ENCODE assay signal across 1 cellular context in the genomic region with DNA sequence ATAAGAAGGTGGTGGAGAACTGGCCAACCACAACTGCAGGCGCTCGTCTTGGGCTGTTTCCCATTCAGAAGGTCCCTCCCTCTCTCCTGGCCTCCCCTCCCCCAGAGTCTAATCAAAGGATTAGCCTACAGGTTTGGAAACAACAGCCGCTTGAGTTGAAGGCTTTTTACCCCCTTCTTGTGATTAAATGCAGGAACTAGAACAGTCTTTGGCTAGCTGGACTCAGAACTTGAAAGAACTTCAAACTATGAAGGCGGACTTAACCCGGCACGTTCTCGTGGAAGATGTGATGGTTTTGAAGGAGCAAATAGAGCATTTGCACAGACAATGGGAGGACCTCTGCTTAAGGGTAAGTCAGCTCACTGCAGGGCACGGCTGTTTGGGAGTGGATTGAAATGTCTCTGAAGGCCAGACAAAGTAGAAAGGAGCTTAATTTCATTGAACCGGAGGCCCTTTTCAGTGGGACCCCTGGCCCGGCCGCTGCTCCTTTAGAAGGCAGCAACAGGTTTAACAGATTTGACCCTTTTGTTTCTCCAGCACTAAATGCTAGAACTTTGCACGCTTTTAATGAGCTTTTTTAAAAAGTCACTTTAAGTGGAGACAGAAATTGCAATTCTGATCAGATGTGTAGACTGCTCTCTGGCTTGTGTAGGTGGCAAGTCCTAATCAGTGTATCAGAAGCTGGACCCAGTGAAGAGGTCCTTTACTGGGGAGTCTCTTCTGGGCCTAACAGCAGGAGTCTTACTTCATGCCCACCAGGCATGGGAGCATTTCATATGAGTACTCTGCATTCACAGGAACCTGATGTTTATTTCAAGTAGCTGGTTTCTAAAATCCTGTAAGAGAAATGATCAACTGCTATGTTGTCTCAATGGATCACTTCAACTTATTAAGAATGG.
TF ChIP-seq lines count a peak whose summit lies in the region.

No MANE protein-coding gene starts in this region.

TF ChIP-seq in K562, 482 proteins besides CTCF, POLR2A, EP300 and RAD21 (continued from another document):
- no peak for TF ChIP-seq MBD1 (CRISPR knock-in tag; IDR thresholded peaks at IDR 0.05)
- TF ChIP-seq, protein P1, sequence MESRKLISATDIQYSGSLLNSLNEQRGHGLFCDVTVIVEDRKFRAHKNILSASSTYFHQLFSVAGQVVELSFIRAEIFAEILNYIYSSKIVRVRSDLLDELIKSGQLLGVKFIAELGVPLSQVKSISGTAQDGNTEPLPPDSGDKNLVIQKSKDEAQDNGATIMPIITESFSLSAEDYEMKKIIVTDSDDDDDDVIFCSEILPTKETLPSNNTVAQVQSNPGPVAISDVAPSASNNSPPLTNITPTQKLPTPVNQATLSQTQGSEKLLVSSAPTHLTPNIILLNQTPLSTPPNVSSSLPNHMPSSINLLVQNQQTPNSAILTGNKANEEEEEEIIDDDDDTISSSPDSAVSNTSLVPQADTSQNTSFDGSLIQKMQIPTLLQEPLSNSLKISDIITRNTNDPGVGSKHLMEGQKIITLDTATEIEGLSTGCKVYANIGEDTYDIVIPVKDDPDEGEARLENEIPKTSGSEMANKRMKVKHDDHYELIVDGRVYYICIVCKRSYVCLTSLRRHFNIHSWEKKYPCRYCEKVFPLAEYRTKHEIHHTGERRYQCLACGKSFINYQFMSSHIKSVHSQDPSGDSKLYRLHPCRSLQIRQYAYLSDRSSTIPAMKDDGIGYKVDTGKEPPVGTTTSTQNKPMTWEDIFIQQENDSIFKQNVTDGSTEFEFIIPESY (CRISPR knock-in tag; IDR thresholded peaks at IDR 0.05) = no peak
- TF ChIP-seq NEUROD1 (IDR thresholded peaks at IDR 0.05; ENCODE audit: borderline replicate concordance, low read depth, low read length, partially characterized antibody) = no peak
- TF ChIP-seq FOXP1 (CRISPR knock-in tag; IDR thresholded peaks at IDR 0.05) = no peak
